In genomic region chr4:18007625-18008024, GRCh38 we compare ENCODE assay signal across 16 cellular contexts.
"Had no signal": no experiment of that assay in that cellular context is flagged by ENCODE, and none has a peak within 500 bp of the region (broad histone marks: within the 10 kb centered on the region; RNA-seq: fewer than 3 reads in every experiment).

No MANE protein-coding gene starts in this region.

- ATAC-seq: gastroesophageal sphincter, heart right ventricle, right cardiac atrium had no signal

- H3K27ac Mint-ChIP-seq: activated CD4-positive, alpha-beta memory T cell treated with anti-CD3 and anti-CD28 coated beads, Interleukin-2, amount 10 ng/mL, durations not matched to agents 7 days and 5 days; activated T-cell treated with anti-CD3 and anti-CD28 coated beads, Interleukin-2, amount 50 U/mL, for 24 hours; endodermal cell; nephron; type B pancreatic cell had no signal

- H3K27me3 Mint-ChIP-seq: activated CD4-positive, alpha-beta memory T cell treated with anti-CD3 and anti-CD28 coated beads, Interleukin-2, amount 10 ng/mL, durations not matched to agents 7 days and 5 days; activated T-cell treated with anti-CD3 and anti-CD28 coated beads, Interleukin-2, amount 50 U/mL, for 24 hours; type B pancreatic cell had no signal

- H3K4me3 Mint-ChIP-seq: activated CD4-positive, alpha-beta memory T cell treated with anti-CD3 and anti-CD28 coated beads, Interleukin-2, amount 10 ng/mL, durations not matched to agents 7 days and 5 days; activated T-cell treated with anti-CD3 and anti-CD28 coated beads, Interleukin-2, amount 50 U/mL, for 24 hours; endodermal cell; nephron; type B pancreatic cell had no signal

- FAIRE-seq: small intestine had no signal

- DNase-seq: activated CD4-positive, alpha-beta memory T cell treated with anti-CD3 and anti-CD28 coated beads, Interleukin-2, amount 10 ng/mL, durations not matched to agents 7 days and 5 days; activated CD4-positive, alpha-beta T cell treated with anti-CD3 and anti-CD28 coated beads for 4 hours; activated naive CD4-positive, alpha-beta T cell treated with anti-CD3 and anti-CD28 coated beads, Interleukin-2, amount 50 U/mL, for 16 hours; activated T-cell treated with anti-CD3 and anti-CD28 coated beads, Interleukin-2, amount 50 U/mL, for 24 hours; dorsolateral prefrontal cortex; endodermal cell; erythroblast; heart right ventricle; nucleus accumbens; right cardiac atrium; small intestine; stimulated activated CD4-positive, alpha-beta T cell treated with anti-CD3 and anti-CD28 coated beads, Interleukin-4, amount 100 ng/mL, for 24 hours; stimulated activated naive CD4-positive, alpha-beta T cell treated with Interleukin-2 at 50 U/mL for 16 hours had no signal
